18 cellular contexts compared by ENCODE assay signal in the genomic region with DNA sequence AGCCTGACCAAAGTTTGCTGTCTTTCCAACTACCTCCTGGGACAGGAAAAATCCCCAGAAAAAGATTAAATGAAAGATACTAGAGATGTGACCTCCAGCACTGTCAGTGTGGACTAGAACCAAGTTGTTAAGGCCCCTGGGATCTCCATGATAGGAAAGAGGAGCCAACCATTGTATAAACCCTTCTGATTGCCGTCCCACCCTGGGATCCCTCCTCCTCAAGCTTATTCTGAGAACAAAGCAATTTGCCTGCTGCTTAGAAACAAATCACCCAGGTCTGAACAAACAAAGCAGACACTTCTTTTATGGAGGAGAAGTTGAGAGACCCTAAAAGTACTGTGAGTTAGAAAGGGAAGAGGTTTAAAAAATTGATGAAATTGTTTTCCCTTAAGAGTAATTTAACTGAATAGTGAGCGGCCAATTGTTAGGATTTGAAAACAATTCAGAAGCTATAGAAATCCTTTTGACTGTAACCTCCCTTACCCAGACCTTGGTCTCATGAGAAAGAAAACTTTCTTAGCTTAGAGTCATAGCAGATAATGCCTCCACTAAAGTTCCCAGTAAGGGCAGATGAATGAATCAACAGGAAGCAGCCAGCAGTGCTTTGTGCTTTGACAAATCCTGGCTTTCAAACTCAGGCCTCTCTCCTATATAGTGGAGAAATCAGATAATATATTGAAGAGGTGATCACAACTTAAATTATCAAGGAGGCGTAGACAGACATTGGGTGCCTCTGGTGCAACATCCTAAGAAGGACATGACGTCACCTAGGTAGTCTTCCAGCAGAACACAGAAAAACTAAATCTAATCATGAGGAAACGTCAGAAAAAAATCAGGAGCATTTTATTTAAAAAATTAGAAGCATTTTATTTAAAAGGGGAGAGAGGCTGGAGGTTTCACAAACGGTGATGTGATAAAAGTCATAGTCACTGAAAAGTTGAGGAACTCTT.
DNase-seq lines count a peak whose midpoint lies in the region; ATAC-seq and TF ChIP-seq lines count a peak whose summit lies in the region.
"Had no signal": no experiment of that assay in that cellular context is flagged by ENCODE, and none has a peak within 500 bp of the region (broad histone marks: within the 10 kb centered on the region; RNA-seq: fewer than 3 reads in every experiment).

No MANE protein-coding gene starts in this region.

- H3F3A ChIP-seq in GM23338 (replicated peaks; ENCODE audit: low read depth) (no peaks in the 10 kb centered on the region), PC-3 (ENCODE audit: low read length, unreplicated experiment) (no peaks in the 10 kb centered on the region)

- H4K91ac ChIP-seq in neuronal stem cell (ENCODE audit: low read depth, low read length, poor library complexity) = no peak overlapping the region

- H3K27me3 Mint-ChIP-seq in GM23338 (ENCODE audit: insufficient read depth, low read depth, poor library complexity) (no peaks in the 10 kb centered on the region), endodermal cell (ENCODE audit: insufficient read depth) (no peaks in the 10 kb centered on the region)
- H3K27me3 Mint-ChIP-seq: activated CD4-positive, alpha-beta T cell treated with anti-CD3 and anti-CD28 coated beads for 36 hours; naive B cell had no signal

- H4K20me1 ChIP-seq in GM23338 (replicated peaks; ENCODE audit: insufficient read depth) = no peaks in the 10 kb centered on the region
- no peaks in the 10 kb centered on the region for H4K20me1 ChIP-seq in PC-3 (ENCODE audit: low read length)

- H3K4me1 Mint-ChIP-seq in GM23338 (peaks cover 10% of the 10 kb centered on the region; the same call in 2 of the 3 replicates), endodermal cell (peaks cover 16% of the 10 kb centered on the region)

- H4K8ac ChIP-seq in neuronal stem cell (ENCODE audit: low read depth, low read length) = no peak overlapping the region

- WGBS in endodermal cell (ENCODE audit: insufficient coverage in 1 of 2, insufficient read length in 1 of 2), 2 experiments = 75 to 78% methylated on average over 4 to 6 of the region's 6 CpGs
- no CpG with 5 or more reads among the region's 6 CpGs for WGBS in neuronal stem cell (ENCODE audit: extremely low coverage in 2 of 2, insufficient read length in 2 of 2, insufficient replicate concordance in 1 of 2), 2 donors
- 82 to 90% (median 88%) methylated on average over 6 of the region's 6 CpGs for WGBS in stomach, 5 donors

- BruUV-seq in PC-3 (replicated peaks; lab: Mats Ljungman, UMichigan) = no TSS peak

- CTCF ChIA-PET in PC-3 (lab: Charles Lee) = no interaction called here

- no peak for TF ChIP-seq EP300 in stomach (IDR thresholded peaks at IDR 0.05)

- H2AFZ ChIP-seq in GM23338 (peak overlapping the region; percentile 12; the same call in 1 of the 2 replicates), PC-3 (ENCODE audit: low read length) (no peak overlapping the region), neuronal stem cell (ENCODE audit: low read length) (peak overlapping the region; percentile 80)

- no peak overlapping the region for H2AK5ac ChIP-seq in neuronal stem cell (ENCODE audit: low read depth, low read length)

- POLR2A ChIA-PET in PC-3 (lab: Charles Lee; ENCODE audit: unreplicated experiment) = no interaction called here

- H3K18ac ChIP-seq in neuronal stem cell (ENCODE audit: low read length) = no peak overlapping the region

- H3K4me1 ChIP-seq in GM23338 (ENCODE audit: insufficient read depth) (peaks cover 14% of the 10 kb centered on the region), PC-3 (ENCODE audit: insufficient read depth, low read length) (peaks cover 10% of the 10 kb centered on the region), endodermal cell (ENCODE audit: control insufficient read depth, insufficient read depth, low read length) (peaks cover 9% of the 10 kb centered on the region), neuronal stem cell (ENCODE audit: control insufficient read depth in 2 of 2, insufficient read depth in 1 of 2, low read depth in 1 of 2, low read length in 2 of 2) (peaks cover 4 to 18% of the 10 kb centered on the region in 2 donors), stomach (no peaks in the 10 kb centered on the region)
- H3K4me1 ChIP-seq: body of pancreas, right atrium auricular region had no signal

- H3K9me3 Mint-ChIP-seq in GM23338 (no peaks in the 10 kb centered on the region), endodermal cell (no peaks in the 10 kb centered on the region)

- H3K79me2 ChIP-seq in GM23338 (replicated peaks; ENCODE audit: insufficient read depth) = no peaks in the 10 kb centered on the region
- H3K79me2 ChIP-seq in PC-3 (ENCODE audit: low read length) = no peaks in the 10 kb centered on the region

- H2BK15ac ChIP-seq in neuronal stem cell (ENCODE audit: low read length) = no peak overlapping the region

- no peak overlapping the region for H3K14ac ChIP-seq in neuronal stem cell (ENCODE audit: low read length)

- H3K23ac ChIP-seq in neuronal stem cell (ENCODE audit: low read depth, low read length, poor library complexity) = no peak overlapping the region

- ATAC-seq in GM23338 (peak; percentile 41; the same call in 2 of the 3 replicates), PC-3 (peak; percentile 76), omental fat pad (ENCODE audit: low FRiP score) (no peak)
- ATAC-seq: activated CD4-positive, alpha-beta T cell treated with anti-CD3 and anti-CD28 coated beads for 36 hours; body of pancreas had no signal

- H3K27ac Mint-ChIP-seq in GM23338 (0 out of 2 replicates have a peak overlapping the region, but pooled peaks have one; percentile 29), endodermal cell (peak overlapping the region; percentile 82)
- H3K27ac Mint-ChIP-seq: activated CD4-positive, alpha-beta T cell treated with anti-CD3 and anti-CD28 coated beads for 36 hours had no signal

- H3K4ac ChIP-seq in neuronal stem cell (ENCODE audit: low read length) = no peak overlapping the region

- H3K27me3 ChIP-seq in GM23338 (ENCODE audit: insufficient read depth) (no peaks in the 10 kb centered on the region), PC-3 (ENCODE audit: low read length) (no peaks in the 10 kb centered on the region), endodermal cell (ENCODE audit: control insufficient read depth, insufficient read depth, low read length, poor library complexity, severe bottlenecking) (no peaks in the 10 kb centered on the region), neuronal stem cell (ENCODE audit: control insufficient read depth in 3 of 3, insufficient read depth in 3 of 3, low read depth in 1 of 3, low read length in 3 of 3) (no peaks in the 10 kb centered on the region), stomach (no peaks in the 10 kb centered on the region)
- H3K27me3 ChIP-seq: body of pancreas, right atrium auricular region had no signal

- no peak overlapping the region for H2BK5ac ChIP-seq in neuronal stem cell (ENCODE audit: low read length)

- H3K9ac ChIP-seq in PC-3 (ENCODE audit: low read length) (no peak overlapping the region), endodermal cell (ENCODE audit: extremely low read depth, low read length, poor library complexity, severe bottlenecking) (no peak overlapping the region), neuronal stem cell (ENCODE audit: low read depth, low read length, poor library complexity) (no peak overlapping the region)

- no peaks in the 10 kb centered on the region for H3K79me1 ChIP-seq in neuronal stem cell (ENCODE audit: low read depth, low read length)

- H3K4me3 ChIP-seq in GM23338 (no peak overlapping the region), PC-3 (ENCODE audit: low read length) (no peak overlapping the region), endodermal cell (ENCODE audit: low read length) (peak overlapping the region; percentile 3), neuronal stem cell (ENCODE audit: low read length in 2 of 2) (no peak overlapping the region), stomach (no peak overlapping the region)
- H3K4me3 ChIP-seq: body of pancreas, right atrium auricular region had no signal

- DNase-seq in GM23338 (ENCODE audit: low spot score) (no peak), PC-3 (peak; percentile 29), endodermal cell (peak; percentile 45), neuronal stem cell (ENCODE audit: low spot score) (no peak), inferior parietal cortex (ENCODE audit: extremely low spot score) (no peak), KG1 (lab: John Stamatoyannopoulos, UW) (no peak), stomach (no peak), omental fat pad (ENCODE audit: low spot score) (no peak)
- DNase-seq: activated CD4-positive, alpha-beta T cell treated with anti-CD3 and anti-CD28 coated beads for 36 hours; activated CD8-positive, alpha-beta memory T cell treated with anti-CD3 and anti-CD28 coated beads, Interleukin-2, amount 50 U/mL, for 48 hours; activated naive CD4-positive, alpha-beta T cell; body of pancreas; DMS 273 treated with DMSO at 0.1 percent for 48 hours; effector CD4-positive, alpha-beta T cell; naive B cell; NCI-H2029 treated with DMSO at 0.1 percent for 48 hours; T1000 had no signal

- no peak for TF ChIP-seq POLR2A in stomach (IDR thresholded peaks at IDR 0.05)

- H3K4me2 ChIP-seq in GM23338 = no peak overlapping the region
- H3K4me2 ChIP-seq in PC-3 (ENCODE audit: low read length) = no peak overlapping the region
- no peak overlapping the region for H3K4me2 ChIP-seq in neuronal stem cell (ENCODE audit: insufficient read depth, low read length, poor library complexity, severe bottlenecking)

- peaks cover 10% of the 10 kb centered on the region for H3K9me2 ChIP-seq in GM23338 (ENCODE audit: insufficient read depth)
- H3K9me2 ChIP-seq in PC-3 (replicated peaks; ENCODE audit: low read length) = no peaks in the 10 kb centered on the region

- intact Hi-C loops in PC-3 (cut with micrococcal nuclease) (no loop called here), stomach (cut with DNase I; ENCODE audit: low total_unique reads) (no loop called here)

- H2BK12ac ChIP-seq in neuronal stem cell (ENCODE audit: low read length) = no peak overlapping the region

- H3K36me3 Mint-ChIP-seq in GM23338 (ENCODE audit: low read depth) (no peaks in the 10 kb centered on the region), endodermal cell (ENCODE audit: low read depth) (no peaks in the 10 kb centered on the region)
- H3K36me3 Mint-ChIP-seq: naive B cell had no signal

- H3K36me3 ChIP-seq in GM23338 (ENCODE audit: insufficient read depth) (no peaks in the 10 kb centered on the region; the same call in 1 of the 2 replicates), PC-3 (ENCODE audit: low read depth, low read length) (no peaks in the 10 kb centered on the region), endodermal cell (ENCODE audit: control insufficient read depth, insufficient read depth, low read length) (no peaks in the 10 kb centered on the region), neuronal stem cell (replicated peaks in 1 of 2; ENCODE audit: control insufficient read depth in 2 of 2, insufficient read depth in 2 of 2, low read length in 2 of 2) (no peaks in the 10 kb centered on the region), stomach (no peaks in the 10 kb centered on the region)
- H3K36me3 ChIP-seq: right atrium auricular region had no signal

- no peak overlapping the region for H3K27ac ChIP-seq in GM23338 (ENCODE audit: low read depth)
- no peak overlapping the region for H3K27ac ChIP-seq in PC-3 (ENCODE audit: low read length)
- H3K27ac ChIP-seq in endodermal cell (ENCODE audit: low read depth, low read length) = peak overlapping the region; percentile 43
- peak overlapping the region; percentile 79 for H3K27ac ChIP-seq in neuronal stem cell (replicated peaks; ENCODE audit: low read length)
- H3K27ac ChIP-seq in stomach = no peak overlapping the region
- H3K27ac ChIP-seq: body of pancreas, right atrium auricular region had no signal

- H3K9me3 ChIP-seq in PC-3 (ENCODE audit: low read length) (no peaks in the 10 kb centered on the region), endodermal cell (ENCODE audit: control insufficient read depth, low read length) (no peaks in the 10 kb centered on the region), neuronal stem cell (replicated peaks in 1 of 2; ENCODE audit: control insufficient read depth in 2 of 2, insufficient read depth in 1 of 2, low read depth in 1 of 2, low read length in 2 of 2) (no peaks in the 10 kb centered on the region), stomach (no peaks in the 10 kb centered on the region)
- H3K9me3 ChIP-seq: body of pancreas, right atrium auricular region had no signal

- H3K4me3 Mint-ChIP-seq in GM23338 (no peak overlapping the region), endodermal cell (no peak overlapping the region)
- H3K4me3 Mint-ChIP-seq: activated CD4-positive, alpha-beta T cell treated with anti-CD3 and anti-CD28 coated beads for 36 hours had no signal

- no peak for TF ChIP-seq CTCF in GM23338 (conservative IDR thresholded peaks at IDR 0.05; ENCODE audit: low read depth in 2 of 2)
- TF ChIP-seq CTCF in PC-3 (conservative IDR thresholded peaks at IDR 0.05; ENCODE audit: low read depth, low read length) = no peak
- TF ChIP-seq CTCF in endodermal cell (conservative IDR thresholded peaks at IDR 0.05) = no peak
- no peak for TF ChIP-seq CTCF in stomach (IDR thresholded peaks at IDR 0.05)
- no peak for TF ChIP-seq CTCF in omental fat pad (IDR thresholded peaks at IDR 0.05)

- no peak overlapping the region for H2BK120ac ChIP-seq in neuronal stem cell (ENCODE audit: low read depth, low read length)

Comparison
In these comparisons a context has a peak if more than half of its experiments do, and no peak if none do; other contexts are left out.
1. DNase-seq: peak in PC-3 (single experiment) and endodermal cell (single experiment); none in GM23338 (single experiment), neuronal stem cell (single experiment), inferior parietal cortex (single experiment), KG1 (single experiment), stomach (single experiment) and omental fat pad (single experiment).
2. H3K27ac ChIP-seq: peak in endodermal cell (single experiment) and neuronal stem cell (single experiment); none in GM23338 (single experiment), PC-3 (single experiment) and stomach (0 of 5).